Comparison of ENCODE assay signal across 10 cellular contexts in the genomic region with DNA sequence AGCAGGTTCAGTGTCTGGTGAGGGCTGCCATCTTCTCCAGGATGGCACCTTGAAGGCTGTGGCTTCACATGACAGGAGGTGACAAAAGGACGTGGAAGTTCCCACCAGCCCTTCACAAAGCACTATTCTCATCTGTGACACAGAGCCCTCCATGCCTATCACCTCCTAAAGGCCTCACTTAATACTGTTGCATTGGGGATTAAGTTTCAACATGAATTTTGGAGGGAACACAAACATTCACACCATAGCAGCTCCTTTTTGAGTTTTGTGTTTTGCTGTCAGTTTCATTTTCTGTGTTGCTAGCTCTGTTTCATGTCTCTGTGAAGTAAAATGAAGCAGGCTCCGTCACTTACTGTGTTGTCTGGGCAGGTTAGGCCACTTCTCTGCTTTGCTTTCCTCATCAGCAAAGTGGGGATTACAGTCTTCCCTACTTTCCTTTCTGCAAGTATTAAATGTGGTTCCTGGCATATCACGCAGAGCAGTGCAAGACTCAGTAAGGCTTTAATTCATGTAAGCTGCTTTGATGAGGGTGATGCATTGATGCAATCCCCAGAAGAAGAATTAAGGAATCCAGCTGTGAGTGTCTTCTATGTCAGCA. TPM values are rescaled to one million over a fixed set of nuclear protein-coding genes. Genes with fewer than 3 reads are reported as not detected.
DNase-seq lines count a peak whose midpoint lies in the region; ATAC-seq and TF ChIP-seq lines count a peak whose summit lies in the region.
"Had no signal": no experiment of that assay in that cellular context is flagged by ENCODE, and none has a peak within 500 bp of the region (broad histone marks: within the 10 kb centered on the region; RNA-seq: fewer than 3 reads in every experiment).

No MANE protein-coding gene starts in this region.

- H3K4me3 Mint-ChIP-seq in activated T-cell treated with anti-CD3 and anti-CD28 coated beads, Interleukin-2, amount 50 U/mL, for 24 hours = no peak overlapping the region

- H3K79me2 ChIP-seq in KMS-11 (ENCODE audit: insufficient read depth, low read depth) (no peaks in the 10 kb centered on the region), smooth muscle cell (ENCODE audit: low read depth) (peaks cover 89% of the 10 kb centered on the region)

- H3K27me3 ChIP-seq in KMS-11 (ENCODE audit: insufficient read depth, low read depth) = no peaks in the 10 kb centered on the region
- no peaks in the 10 kb centered on the region for H3K27me3 ChIP-seq in smooth muscle cell (ENCODE audit: low read depth)
- H3K27me3 ChIP-seq in upper lobe of right lung = no peaks in the 10 kb centered on the region
- H3K27me3 ChIP-seq: adrenal gland, neutrophil had no signal

- H2AFZ ChIP-seq in KMS-11 (ENCODE audit: low read depth) (no peak overlapping the region), smooth muscle cell (ENCODE audit: low read depth) (no peak overlapping the region)

- peaks cover 24% of the 10 kb centered on the region for H3K4me1 ChIP-seq in KMS-11 (ENCODE audit: low read depth, poor library complexity, severe bottlenecking)
- H3K4me1 ChIP-seq in smooth muscle cell (ENCODE audit: low read depth) = peaks cover 15% of the 10 kb centered on the region
- H3K4me1 ChIP-seq in upper lobe of right lung = peaks cover 11% of the 10 kb centered on the region

- peak overlapping the region; percentile 55 for H3K27ac Mint-ChIP-seq in activated T-cell treated with anti-CD3 and anti-CD28 coated beads, Interleukin-2, amount 50 U/mL, for 24 hours

- H4K20me1 ChIP-seq in KMS-11 (ENCODE audit: insufficient read depth) (no peaks in the 10 kb centered on the region), smooth muscle cell (ENCODE audit: low read depth) (peaks cover 79% of the 10 kb centered on the region)

- no peaks in the 10 kb centered on the region for H3K27me3 Mint-ChIP-seq in activated T-cell treated with anti-CD3 and anti-CD28 coated beads, Interleukin-2, amount 50 U/mL, for 24 hours

- H3K4me1 Mint-ChIP-seq in activated T-cell treated with anti-CD3 and anti-CD28 coated beads, Interleukin-2, amount 50 U/mL, for 24 hours (ENCODE audit: low read depth) = peaks cover 23% of the 10 kb centered on the region

- intact Hi-C loops in upper lobe of right lung (cut with DNase I) = no loop called here

- TF ChIP-seq CTCF in KMS-11 (conservative IDR thresholded peaks at IDR 0.05; ENCODE audit: low read depth, low read length) (no peak), smooth muscle cell (IDR thresholded peaks at IDR 0.05; ENCODE audit: borderline replicate concordance, insufficient read depth, poor library complexity, severe bottlenecking) (no peak), upper lobe of right lung (IDR thresholded peaks at IDR 0.05) (no peak)

- no peaks in the 10 kb centered on the region for H3K9me3 Mint-ChIP-seq in activated T-cell treated with anti-CD3 and anti-CD28 coated beads, Interleukin-2, amount 50 U/mL, for 24 hours

- no peaks in the 10 kb centered on the region for H3K36me3 ChIP-seq in KMS-11 (ENCODE audit: insufficient read depth)
- no peaks in the 10 kb centered on the region for H3K36me3 ChIP-seq in smooth muscle cell (ENCODE audit: low read depth)
- H3K36me3 ChIP-seq in upper lobe of right lung = no peaks in the 10 kb centered on the region
- H3K36me3 ChIP-seq: adrenal gland, neutrophil had no signal

- peak overlapping the region; percentile 49; the same call in 1 of the 2 replicates for H3K27ac ChIP-seq in KMS-11
- peak overlapping the region; percentile 38 for H3K27ac ChIP-seq in smooth muscle cell (ENCODE audit: low read depth)
- H3K27ac ChIP-seq in upper lobe of right lung = no peak overlapping the region
- H3K27ac ChIP-seq: adrenal gland, neutrophil had no signal

- DNase-seq in activated T-cell treated with anti-CD3 and anti-CD28 coated beads, Interleukin-2, amount 50 U/mL, for 24 hours = no peak
- no peak for DNase-seq in activated T-cell treated with anti-CD3 and anti-CD28 coated beads, Interleukin-2, amount 50 U/mL, for 1 hour
- no peak for DNase-seq in smooth muscle cell (lab: John Stamatoyannopoulos, UW; ENCODE audit: unreplicated experiment)
- no peak for DNase-seq in upper lobe of right lung
- no peak for DNase-seq in SIG-M5 (lab: John Stamatoyannopoulos, UW)
- DNase-seq: adrenal gland had no signal

- H3K9me3 ChIP-seq in smooth muscle cell (replicated peaks; ENCODE audit: low read depth) (no peaks in the 10 kb centered on the region), upper lobe of right lung (no peaks in the 10 kb centered on the region)
- H3K9me3 ChIP-seq: adrenal gland, neutrophil had no signal

- H3K36me3 Mint-ChIP-seq in activated T-cell treated with anti-CD3 and anti-CD28 coated beads, Interleukin-2, amount 50 U/mL, for 24 hours (ENCODE audit: low read depth) = no peaks in the 10 kb centered on the region

- H3K4me2 ChIP-seq in KMS-11 (peak overlapping the region; percentile 45), smooth muscle cell (peak overlapping the region; percentile 14)

- peaks cover 5% of the 10 kb centered on the region for H3F3A ChIP-seq in smooth muscle cell (ENCODE audit: low read depth)

- 30% methylated on average over 3 of the region's 3 CpGs for WGBS in smooth muscle cell (ENCODE audit: low lambda C conversion rate)

- H3K4me3 ChIP-seq in KMS-11 (IDR thresholded peaks at IDR 0.05; ENCODE audit: insufficient read depth, low read depth, low read length) (no peak overlapping the region), smooth muscle cell (no peak overlapping the region), upper lobe of right lung (no peak overlapping the region)
- H3K4me3 ChIP-seq: adrenal gland had no signal

- peak; percentile 66 for ATAC-seq in GM21825 (IDR thresholded peaks at IDR 0.05; ENCODE audit: unreplicated experiment)
- ATAC-seq in GM18519 (IDR thresholded peaks at IDR 0.05; ENCODE audit: low FRiP score, unreplicated experiment) = no peak
- no peak for ATAC-seq in upper lobe of right lung

- H3K9ac ChIP-seq in KMS-11 (no peak overlapping the region), smooth muscle cell (ENCODE audit: low read depth) (peak overlapping the region; percentile 11)

RNA-seq across cellular contexts. Expression of a gene that starts 31.6 kb away (rescaled TPM):
- total RNA-seq in smooth muscle cell (147 and 155 TPM in 2 replicates), upper lobe of right lung (97.6 TPM)
- polyA plus RNA-seq in smooth muscle cell = 56.9 and 63.1 TPM in 2 replicates
